Comparison of ENCODE assay signal across 9 cellular contexts in the genomic region with DNA sequence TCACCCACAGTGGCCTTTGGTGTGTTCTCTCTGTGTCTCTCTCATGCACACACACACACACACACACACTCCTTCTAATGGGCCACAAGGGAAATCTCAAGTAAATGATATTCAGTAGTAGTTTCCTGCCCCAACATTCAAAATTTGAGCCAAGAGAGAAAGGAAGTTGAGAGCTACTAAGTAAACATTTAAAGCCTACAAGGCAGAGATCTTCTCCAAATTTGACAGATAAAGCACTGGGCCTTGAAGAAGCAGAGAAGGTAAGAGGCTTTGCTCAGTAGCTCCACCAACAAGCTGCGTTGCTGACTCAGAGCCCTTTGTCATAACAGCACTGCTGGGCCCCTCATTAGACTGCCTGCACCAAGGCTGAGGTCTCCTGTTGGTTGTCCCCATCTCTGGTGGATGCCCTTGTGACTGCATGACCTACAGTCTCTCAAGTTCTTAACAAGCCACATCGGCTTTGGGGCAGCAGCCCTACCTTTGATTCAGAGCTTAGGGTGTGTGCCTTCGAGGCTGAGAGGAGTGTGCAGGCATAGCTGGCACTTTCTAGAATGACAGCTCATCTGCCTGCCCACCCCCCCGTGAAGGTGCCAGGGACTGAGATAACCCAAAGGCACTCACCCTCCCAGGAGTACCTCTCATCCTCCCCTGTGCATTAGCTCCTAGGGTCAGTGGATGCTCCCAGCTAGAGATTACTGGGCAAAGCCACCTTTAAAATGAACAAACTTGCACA. TPM values are rescaled to one million over a fixed set of nuclear protein-coding genes. Genes with fewer than 3 reads are reported as not detected.
DNase-seq lines count a peak whose midpoint lies in the region; ATAC-seq, FAIRE-seq and TF ChIP-seq lines count a peak whose summit lies in the region.
"Had no signal": no experiment of that assay in that cellular context is flagged by ENCODE, and none has a peak within 500 bp of the region (broad histone marks: within the 10 kb centered on the region; RNA-seq: fewer than 3 reads in every experiment).

No MANE protein-coding gene starts in this region.

- DNase-seq in HepG2 (ENCODE audit: low spot score) (no peak), right lobe of liver (no peak), AG08396 (ENCODE audit: low spot score) (no peak), NCI-H1694 (lab: John Stamatoyannopoulos, UW) (no peak)
- no peak for DNase-seq in activated CD8-positive, alpha-beta T cell treated with anti-CD3 and anti-CD28 coated beads, Interleukin-2, amount 10 ng/mL, durations not matched to agents 7 days and 5 days
- DNase-seq in stimulated activated naive CD8-positive, alpha-beta T cell treated with anti-CD3 and anti-CD28 coated beads, Interleukin-15, amount 100 ng/mL, for 72 hours = peak in 1 of 2 donors; percentile 12
- DNase-seq in activated effector memory CD4-positive, alpha-beta T cell treated with anti-CD3 and anti-CD28 coated beads, Interleukin-2, amount 50 U/mL, for 16 hours = no peak
- DNase-seq: activated gamma-delta T cell treated with Interleukin-2 at 50 U/mL for 16 hours had no signal

- H3K27ac Mint-ChIP-seq in activated CD8-positive, alpha-beta T cell treated with anti-CD3 and anti-CD28 coated beads, Interleukin-2, amount 10 ng/mL, durations not matched to agents 7 days and 5 days = peak overlapping the region; percentile 60
- H3K27ac Mint-ChIP-seq in stimulated activated naive CD8-positive, alpha-beta T cell treated with anti-CD3 and anti-CD28 coated beads, Interleukin-15, amount 100 ng/mL, for 72 hours = no peak overlapping the region

- TF ChIP-seq CTCF in HepG2 (CRISPR knock-in tag; IDR thresholded peaks at IDR 0.05) = no peak
- TF ChIP-seq CTCF in right lobe of liver (IDR thresholded peaks at IDR 0.05) = no peak

- H3K36me3 ChIP-seq in HepG2 (replicated peaks in 1 of 2; ENCODE audit: control insufficient read depth in 1 of 2, insufficient read depth in 2 of 2, low read length in 2 of 2) (no peaks in the 10 kb centered on the region), right lobe of liver (no peaks in the 10 kb centered on the region)

- H4K20me1 ChIP-seq in HepG2 (ENCODE audit: insufficient read depth, low read length) = no peaks in the 10 kb centered on the region

- no peak for FAIRE-seq in HepG2 (lab: Jason Lieb, UNC)

- TF ChIP-seq RAD21 in HepG2 (CRISPR knock-in tag; IDR thresholded peaks at IDR 0.05) = no peak

- H3K4me3 ChIP-seq in HepG2 (replicated peaks in 1 of 3; ENCODE audit: insufficient read depth in 1 of 3, low read depth in 2 of 3, low read length in 3 of 3) (no peak overlapping the region), right lobe of liver (no peak overlapping the region)

- in situ Hi-C loops in HepG2 (cut with HindIII; ENCODE audit: extremely low pct_ligation_motif_present, low pct_unique_long_range_greater_than_20kb) = no loop called here

- BruUV-seq in HepG2 (replicated peaks; lab: Mats Ljungman, UMichigan) = no TSS peak

- H3K79me2 ChIP-seq in HepG2 (ENCODE audit: insufficient read depth, low read length) = no peaks in the 10 kb centered on the region

- H3K27ac ChIP-seq in HepG2 (ENCODE audit: extremely low read length, insufficient read depth, low read length) (no peak overlapping the region), right lobe of liver (no peak overlapping the region)

- WGBS in HepG2 (ENCODE audit: low lambda C conversion rate) = 56% methylated on average over 4 of the region's 4 CpGs
- 95% methylated on average over 2 of the region's 4 CpGs for WGBS in right lobe of liver (ENCODE audit: insufficient coverage, low coverage, low lambda C conversion rate, missing lambda C conversion rate)

- H3K4me3 Mint-ChIP-seq in activated CD8-positive, alpha-beta T cell treated with anti-CD3 and anti-CD28 coated beads, Interleukin-2, amount 10 ng/mL, durations not matched to agents 7 days and 5 days = no peak overlapping the region
- no peak overlapping the region for H3K4me3 Mint-ChIP-seq in stimulated activated naive CD8-positive, alpha-beta T cell treated with anti-CD3 and anti-CD28 coated beads, Interleukin-15, amount 100 ng/mL, for 72 hours

- H3K9me3 ChIP-seq in HepG2 (ENCODE audit: low read length) = no peaks in the 10 kb centered on the region
- no peaks in the 10 kb centered on the region for H3K9me3 ChIP-seq in right lobe of liver

- H3K4me1 ChIP-seq in HepG2 (ENCODE audit: insufficient read depth, low read length) = peaks cover 5% of the 10 kb centered on the region
- H3K4me1 ChIP-seq in right lobe of liver = no peaks in the 10 kb centered on the region

- H3K27me3 ChIP-seq in HepG2 (ENCODE audit: control insufficient read depth in 1 of 2, insufficient read depth in 2 of 2, low read length in 2 of 2) = no peaks in the 10 kb centered on the region
- no peaks in the 10 kb centered on the region for H3K27me3 ChIP-seq in right lobe of liver

- intact Hi-C loops in HepG2 (cut with micrococcal nuclease; ENCODE audit: unreplicated experiment) (no loop called here), right lobe of liver (cut with DNase I) (no loop called here)

- peaks cover 9% of the 10 kb centered on the region for H3K4me1 Mint-ChIP-seq in activated CD8-positive, alpha-beta T cell treated with anti-CD3 and anti-CD28 coated beads, Interleukin-2, amount 10 ng/mL, durations not matched to agents 7 days and 5 days (ENCODE audit: low read depth)
- H3K4me1 Mint-ChIP-seq in stimulated activated naive CD8-positive, alpha-beta T cell treated with anti-CD3 and anti-CD28 coated beads, Interleukin-15, amount 100 ng/mL, for 72 hours = no peaks in the 10 kb centered on the region

- ATAC-seq in HepG2 (peak; percentile 33; the same call in 2 of the 3 replicates), right lobe of liver (no peak), HG02970 (IDR thresholded peaks at IDR 0.05; ENCODE audit: low FRiP score, unreplicated experiment) (peak; percentile 45)
- ATAC-seq in activated CD8-positive, alpha-beta T cell treated with anti-CD3 and anti-CD28 coated beads, Interleukin-2, amount 10 ng/mL, durations not matched to agents 7 days and 5 days = no peak
- peak; percentile 74 for ATAC-seq in stimulated activated naive CD8-positive, alpha-beta T cell treated with anti-CD3 and anti-CD28 coated beads, Interleukin-15, amount 100 ng/mL, for 72 hours

- H3K4me2 ChIP-seq in HepG2 (ENCODE audit: low read depth, low read length) = no peak overlapping the region

- POLR2A ChIA-PET in HepG2 (lab: Yijun Ruan, JAX) = interaction anchor here (0.7 kb wide), 1 partner anchor 62 kb away, joined by 3 read pairs; no protein-coding TSS in a partner anchor
- POLR2A ChIA-PET in activated CD8-positive, alpha-beta T cell treated with anti-CD3 and anti-CD28 coated beads, Interleukin-2, amount 10 ng/mL, durations not matched to agents 7 days and 5 days (lab: Charles Lee) = no interaction called here

- H3K36me3 Mint-ChIP-seq in activated CD8-positive, alpha-beta T cell treated with anti-CD3 and anti-CD28 coated beads, Interleukin-2, amount 10 ng/mL, durations not matched to agents 7 days and 5 days (ENCODE audit: low read depth) = no peaks in the 10 kb centered on the region

- no peaks in the 10 kb centered on the region for H3K27me3 Mint-ChIP-seq in activated CD8-positive, alpha-beta T cell treated with anti-CD3 and anti-CD28 coated beads, Interleukin-2, amount 10 ng/mL, durations not matched to agents 7 days and 5 days (ENCODE audit: low read depth)
- no peaks in the 10 kb centered on the region for H3K27me3 Mint-ChIP-seq in stimulated activated naive CD8-positive, alpha-beta T cell treated with anti-CD3 and anti-CD28 coated beads, Interleukin-15, amount 100 ng/mL, for 72 hours

- H3K9me3 Mint-ChIP-seq in activated CD8-positive, alpha-beta T cell treated with anti-CD3 and anti-CD28 coated beads, Interleukin-2, amount 10 ng/mL, durations not matched to agents 7 days and 5 days (ENCODE audit: insufficient read depth) = no peaks in the 10 kb centered on the region
- H3K9me3 Mint-ChIP-seq in stimulated activated naive CD8-positive, alpha-beta T cell treated with anti-CD3 and anti-CD28 coated beads, Interleukin-15, amount 100 ng/mL, for 72 hours = peaks cover 8 to 10% of the 10 kb centered on the region in 2 donors

- no peak overlapping the region for H3K9ac ChIP-seq in HepG2 (ENCODE audit: insufficient read depth, low read depth, low read length)

- no peak overlapping the region for H2AFZ ChIP-seq in HepG2 (ENCODE audit: low read length)

- TF ChIP-seq POLR2A in HepG2 (IDR thresholded peaks at IDR 0.05; ENCODE audit: insufficient read depth in 1 of 2, low read depth in 2 of 2, low read length in 2 of 2) (no peak), right lobe of liver (IDR thresholded peaks at IDR 0.05) (no peak)

- no peak for TF ChIP-seq EP300 in HepG2 (IDR thresholded peaks at IDR 0.05; ENCODE audit: low read depth in 2 of 2, low read length in 2 of 2)
- TF ChIP-seq EP300 in HepG2 (CRISPR knock-in tag; IDR thresholded peaks at IDR 0.05; ENCODE audit: borderline replicate concordance) = no peak

- CTCF ChIA-PET in HepG2 (lab: Yijun Ruan, JAX; ENCODE audit: low intra/inter-chr PET ratio, low total read pairs) = no interaction called here
- CTCF ChIA-PET in activated CD8-positive, alpha-beta T cell treated with anti-CD3 and anti-CD28 coated beads, Interleukin-2, amount 10 ng/mL, durations not matched to agents 7 days and 5 days (lab: Charles Lee) = no interaction called here

RNA-seq across cellular contexts. Expression of a gene that starts 32.3 kb away (rescaled TPM):
- total RNA-seq in HepG2 (2016; rRNA removed; fragmentation: Illumina TruSeq; extraction: Trizol) = 0.18 and 0.24 TPM in 2 replicates
- 0.10 TPM in 1 of 2 replicates, not detected in the other for total RNA-seq in HepG2 (2016; cell fraction: cytosol; rRNA removed; fragmentation: Illumina TruSeq; extraction: Trizol; ENCODE audit: low read depth)
- total RNA-seq in HepG2 (2016; cell fraction: insoluble cytoplasmic fraction; rRNA removed; fragmentation: Illumina TruSeq; extraction: Trizol) = 0.19 and 0.33 TPM in 2 replicates
- total RNA-seq in HepG2 (2016; cell fraction: membrane; rRNA removed; fragmentation: Illumina TruSeq; extraction: Trizol) = 0.03 TPM in 2 replicates
- total RNA-seq in HepG2 (2016; cell fraction: nucleus; rRNA removed; fragmentation: Illumina TruSeq; extraction: Trizol) = 0.66 and 0.96 TPM in 2 replicates
- polyA plus RNA-seq in HepG2 (2011; rRNA removed) = 0.21 and 0.27 TPM in 2 replicates
- polyA plus RNA-seq in HepG2 (2011; cell fraction: cytosol; rRNA removed) = 0.03 and 0.05 TPM in 2 replicates
- polyA plus RNA-seq in HepG2 (2011; cell fraction: nucleus; rRNA removed) = 0.57 and 0.72 TPM in 2 replicates
- 1.1 and 1.2 TPM in 2 replicates for polyA plus RNA-seq in HepG2 (2012)
- polyA plus RNA-seq in HepG2 (2016; cell fraction: cytosol; fragmentation: Illumina TruSeq; extraction: Trizol; ENCODE audit: low read depth) = 0.09 TPM in 1 of 2 replicates, not detected in the other
- 0.01 and 0.14 TPM in 2 replicates for polyA plus RNA-seq in HepG2 (2016; cell fraction: insoluble cytoplasmic fraction; fragmentation: Illumina TruSeq; extraction: Trizol; ENCODE audit: low read depth)
- not detected in 2 replicates for polyA plus RNA-seq in HepG2 (2016; cell fraction: membrane; fragmentation: Illumina TruSeq; extraction: Trizol; ENCODE audit: low read depth)
- 0.41 and 0.64 TPM in 2 replicates for polyA plus RNA-seq in HepG2 (2016; cell fraction: nucleus; fragmentation: Illumina TruSeq; extraction: Trizol; ENCODE audit: insufficient read depth, low read depth)
- 0.06 and 0.82 TPM in 2 replicates for polyA minus RNA-seq in HepG2 (2011; rRNA and poly(A)+ RNA removed; ENCODE audit: low replicate concordance)
- 0.10 TPM in 1 of 2 replicates, not detected in the other for polyA minus RNA-seq in HepG2 (2011; cell fraction: cytosol; rRNA and poly(A)+ RNA removed)
- polyA minus RNA-seq in HepG2 (2011; cell fraction: nucleus; rRNA and poly(A)+ RNA removed) = 0.90 and 1.7 TPM in 2 replicates
- 10 to 100 TPM in 3 of 6 experiments, 1 to 10 TPM in 3; 1.3 to 23.1 (median 9.2) TPM for total RNA-seq in right lobe of liver
- total RNA-seq in activated CD8-positive, alpha-beta T cell treated with anti-CD3 and anti-CD28 coated beads, Interleukin-2, amount 10 ng/mL, durations not matched to agents 7 days and 5 days = under 1 TPM; 0.31 to 0.40 TPM

Comparison
In these comparisons a context has a peak if more than half of its experiments do, and no peak if none do; other contexts are left out.
1. ATAC-seq: peak in HepG2 (single experiment), HG02970 (single experiment) and stimulated activated naive CD8-positive, alpha-beta T cell treated with anti-CD3 and anti-CD28 coated beads, Interleukin-15, amount 100 ng/mL, for 72 hours (single experiment); none in right lobe of liver (0 of 4) and activated CD8-positive, alpha-beta T cell treated with anti-CD3 and anti-CD28 coated beads, Interleukin-2, amount 10 ng/mL, durations not matched to agents 7 days and 5 days (single experiment).